Comparison of ENCODE assay signal across 17 cellular contexts in genomic region chr16:35208001-35208935, GRCh38.
DNase-seq lines count a peak whose midpoint lies in the region; ATAC-seq and TF ChIP-seq lines count a peak whose summit lies in the region.
"Had no signal": no experiment of that assay in that cellular context is flagged by ENCODE, and none has a peak within 500 bp of the region (broad histone marks: within the 10 kb centered on the region; RNA-seq: fewer than 3 reads in every experiment).

No MANE protein-coding gene starts in this region.

- intact Hi-C loops in esophagus muscularis mucosa (cut with DNase I) = no loop called here
- intact Hi-C loops in testis (cut with DNase I; ENCODE audit: low total_unique reads) = no loop called here

- TF ChIP-seq POLR2A in esophagus muscularis mucosa (IDR thresholded peaks at IDR 0.05; ENCODE audit: low read depth) (no peak), testis (IDR thresholded peaks at IDR 0.05) (no peak)

- WGBS in esophagus muscularis mucosa = 66% methylated on average over 29 of the region's 35 CpGs
- 41 to 58% methylated on average over 33 to 34 of the region's 35 CpGs for WGBS in testis, 2 donors

- no peak for ATAC-seq in HG02840 (IDR thresholded peaks at IDR 0.05; ENCODE audit: low FRiP score, unreplicated experiment)
- ATAC-seq: HCT116, PC-3 had no signal

- H3K36me3 ChIP-seq in esophagus muscularis mucosa (no peaks in the 10 kb centered on the region), testis (ENCODE audit: low read depth, missing control alignments) (no peaks in the 10 kb centered on the region), SJCRH30 (no peaks in the 10 kb centered on the region)

- H3K27me3 ChIP-seq in esophagus muscularis mucosa (peaks cover 0 to 17% (median 0%) of the 10 kb centered on the region in 4 donors), testis (no peaks in the 10 kb centered on the region), SJCRH30 (no peaks in the 10 kb centered on the region)

- H3K9me3 ChIP-seq in esophagus muscularis mucosa = peaks cover 0 to 9% (median 3%) of the 10 kb centered on the region in 4 donors
- H3K9me3 ChIP-seq in testis = no peaks in the 10 kb centered on the region
- H3K9me3 ChIP-seq in SJCRH30 (replicated peaks) = no peaks in the 10 kb centered on the region
- H3K9me3 ChIP-seq: Caco-2 had no signal

- TF ChIP-seq CTCF in esophagus muscularis mucosa (IDR thresholded peaks at IDR 0.05) (no peak), testis (IDR thresholded peaks at IDR 0.05) (no peak)

- no peak for TF ChIP-seq EP300 in esophagus muscularis mucosa (IDR thresholded peaks at IDR 0.05)

- H3K27ac ChIP-seq in esophagus muscularis mucosa (replicated peaks in 1 of 4) = no peak overlapping the region
- H3K27ac ChIP-seq in testis = no peak overlapping the region
- H3K27ac ChIP-seq in SJCRH30 = no peak overlapping the region
- H3K27ac ChIP-seq: HL-60 had no signal

- H3K4me1 ChIP-seq in esophagus muscularis mucosa (no peaks in the 10 kb centered on the region), testis (peaks cover 3% of the 10 kb centered on the region), SJCRH30 (no peaks in the 10 kb centered on the region)
- H3K4me1 ChIP-seq: Caco-2 had no signal

- H3K4me3 ChIP-seq in esophagus muscularis mucosa (no peak overlapping the region), testis (peak overlapping the region; percentile 44 to 54), SJCRH30 (no peak overlapping the region)
- H3K4me3 ChIP-seq: K562 had no signal

- DNase-seq in NCI-H82 (lab: John Stamatoyannopoulos, UW) (peak; percentile 26), NCI-H82 treated with DMSO at 0.1 percent for 48 hours (lab: John Stamatoyannopoulos, UW; ENCODE audit: unreplicated experiment) (no peak), NCI-H2227 (lab: John Stamatoyannopoulos, UW; ENCODE audit: unreplicated experiment) (peak; percentile 77), esophagus muscularis mucosa (ENCODE audit: extremely low spot score) (peak; percentile 68), testis (no peak), SJCRH30 (no peak)
- DNase-seq in NK-92 treated with Interleukin-12 subunit alpha and Interleukin-12 subunit beta, amount 100 ng/mL, for 24 hours (lab: John Stamatoyannopoulos, UW) = no peak
- DNase-seq: Caco-2, DMS53, NCI-H1092 treated with DMSO at 0.1 percent for 48 hours, NCI-H187, NCI-H2171, PC-3 had no signal

Comparison
In these comparisons a context has a peak if more than half of its experiments do, and no peak if none do; other contexts are left out.
1. DNase-seq: peak in NCI-H82 (single experiment), NCI-H2227 (single experiment) and esophagus muscularis mucosa (single experiment); none in NCI-H82 treated with DMSO at 0.1 percent for 48 hours (single experiment), testis (single experiment), SJCRH30 (0 of 2) and NK-92 treated with Interleukin-12 subunit alpha and Interleukin-12 subunit beta, amount 100 ng/mL, for 24 hours (single experiment).
2. H3K4me3 ChIP-seq: peak in testis (2 of 2); none in esophagus muscularis mucosa (0 of 4) and SJCRH30 (single experiment).